In genomic region chr7:3164363-3164762, GRCh38 we compare ENCODE assay signal across 21 cellular contexts.
DNase-seq lines count a peak whose midpoint lies in the region; FAIRE-seq and TF ChIP-seq lines count a peak whose summit lies in the region.
"Had no signal": no experiment of that assay in that cellular context is flagged by ENCODE, and none has a peak within 500 bp of the region (broad histone marks: within the 10 kb centered on the region; RNA-seq: fewer than 3 reads in every experiment).

No MANE protein-coding gene starts in this region.

- H3K27me3 ChIP-seq in astrocyte (ENCODE audit: insufficient read depth, low read length) (peaks cover 13% of the 10 kb centered on the region), hepatocyte (no peaks in the 10 kb centered on the region), stomach (peaks cover 0 to 24% (median 0%) of the 10 kb centered on the region in 3 donors)
- H3K27me3 ChIP-seq: tibial artery had no signal

- FAIRE-seq in astrocyte (lab: Jason Lieb, UNC) = no peak

- no peaks in the 10 kb centered on the region for H3K9me2 ChIP-seq in hepatocyte (replicated peaks; ENCODE audit: insufficient read depth)

- H3K4me1 Mint-ChIP-seq in astrocyte (ENCODE audit: low read depth, unreplicated experiment) (peaks cover 5% of the 10 kb centered on the region), endothelial cell (ENCODE audit: unreplicated experiment) (peaks cover 4% of the 10 kb centered on the region)

- H2AFZ ChIP-seq in astrocyte (ENCODE audit: low read depth, low read length) (no peak overlapping the region), hepatocyte (no peak overlapping the region)

- TF ChIP-seq CTCF in astrocyte (IDR thresholded peaks at IDR 0.05; ENCODE audit: insufficient read depth, low read depth, low read length) (no peak), hepatocyte (IDR thresholded peaks at IDR 0.05; ENCODE audit: poor library complexity) (no peak), stomach (IDR thresholded peaks at IDR 0.05) (no peak), endothelial cell (IDR thresholded peaks at IDR 0.05; ENCODE audit: unreplicated experiment) (no peak)

- H4K20me1 ChIP-seq in astrocyte (ENCODE audit: insufficient read depth, low read length) = no peaks in the 10 kb centered on the region
- no peaks in the 10 kb centered on the region for H4K20me1 ChIP-seq in hepatocyte (ENCODE audit: insufficient read depth, poor library complexity, severe bottlenecking)

- no peaks in the 10 kb centered on the region for H3K4me1 ChIP-seq in astrocyte (ENCODE audit: insufficient read depth, low read length)
- H3K4me1 ChIP-seq in hepatocyte (ENCODE audit: insufficient read depth) = peaks cover 6% of the 10 kb centered on the region
- H3K4me1 ChIP-seq in stomach = peaks cover 0 to 17% (median 6%) of the 10 kb centered on the region in 4 donors
- H3K4me1 ChIP-seq: lower lobe of right lung, tibial artery had no signal

- H3K9me3 ChIP-seq in astrocyte (ENCODE audit: insufficient read depth, low read depth, low read length) (no peaks in the 10 kb centered on the region), hepatocyte (ENCODE audit: low read depth) (no peaks in the 10 kb centered on the region), stomach (no peaks in the 10 kb centered on the region)
- H3K9me3 ChIP-seq: lower lobe of right lung, tibial artery had no signal

- TF ChIP-seq POLR2A in stomach (IDR thresholded peaks at IDR 0.05) = no peak
- no peak for TF ChIP-seq POLR2A in erythroblast (IDR thresholded peaks at IDR 0.05; ENCODE audit: low read length)

- H3K36me3 Mint-ChIP-seq in astrocyte (ENCODE audit: low read depth, unreplicated experiment) (no peaks in the 10 kb centered on the region), endothelial cell (ENCODE audit: low read depth, unreplicated experiment) (no peaks in the 10 kb centered on the region)

- H3K4me3 ChIP-seq in astrocyte (ENCODE audit: insufficient read depth, low read depth, low read length) = no peak overlapping the region
- H3K4me3 ChIP-seq in hepatocyte = no peak overlapping the region
- no peak overlapping the region for H3K4me3 ChIP-seq in stomach
- H3K4me3 ChIP-seq: lower lobe of right lung, tibial artery had no signal

- no peak overlapping the region for H3K4me2 ChIP-seq in astrocyte (ENCODE audit: low read length)
- peak overlapping the region; percentile 43 for H3K4me2 ChIP-seq in hepatocyte

- no peak for TF ChIP-seq EP300 in stomach (IDR thresholded peaks at IDR 0.05)

- DNase-seq in NCI-H1092 treated with DMSO at 0.1 percent for 48 hours (lab: John Stamatoyannopoulos, UW) (peak; percentile 7), NCI-H1092 (lab: John Stamatoyannopoulos, UW) (no peak), astrocyte (ENCODE audit: low read depth) (peak; percentile 8), hepatocyte (ENCODE audit: low spot score) (peak; percentile 64), stomach (peak; percentile 69), erythroblast (lab: John Stamatoyannopoulos, UW) (no peak), anterior cingulate cortex (lab: John Stamatoyannopoulos, UW) (no peak), endothelial cell (ENCODE audit: low spot score) (no peak)
- DNase-seq: activated CD4-positive, alpha-beta T cell treated with anti-CD3 and anti-CD28 coated beads, Interleukin-2, amount 10 ng/mL, durations not matched to agents 7 days and 5 days; activated CD8-positive, alpha-beta memory T cell treated with anti-CD3 and anti-CD28 coated beads, Interleukin-2, amount 50 U/mL, for 4 hours; activated gamma-delta T cell; AML-193; effector memory CD8-positive, alpha-beta T cell; NCI-H1436; NCI-H446; stimulated activated CD4-positive, alpha-beta T cell treated with anti-CD3 and anti-CD28 coated beads, Interleukin-1b, Interleukin-23, amount 100 ng/mL, for 48 hours; stimulated activated naive CD4-positive, alpha-beta T cell; T-helper 1 cell; tibial artery had no signal

- intact Hi-C loops in stomach (cut with DNase I; ENCODE audit: low total_unique reads) = no loop called here

- H3K4me3 Mint-ChIP-seq in astrocyte (ENCODE audit: unreplicated experiment) (no peak overlapping the region), endothelial cell (ENCODE audit: unreplicated experiment) (no peak overlapping the region)
- H3K4me3 Mint-ChIP-seq: activated CD4-positive, alpha-beta T cell treated with anti-CD3 and anti-CD28 coated beads, Interleukin-2, amount 10 ng/mL, durations not matched to agents 7 days and 5 days; effector memory CD8-positive, alpha-beta T cell had no signal

- H3K9me3 Mint-ChIP-seq in astrocyte (ENCODE audit: unreplicated experiment) (no peaks in the 10 kb centered on the region), endothelial cell (ENCODE audit: unreplicated experiment) (peaks cover 4% of the 10 kb centered on the region)
- H3K9me3 Mint-ChIP-seq: effector memory CD8-positive, alpha-beta T cell had no signal

- no peaks in the 10 kb centered on the region for H3K79me2 ChIP-seq in astrocyte (ENCODE audit: insufficient read depth, low read length)
- no peaks in the 10 kb centered on the region for H3K79me2 ChIP-seq in hepatocyte

- peaks cover 34% of the 10 kb centered on the region for H3K27me3 Mint-ChIP-seq in astrocyte (ENCODE audit: low read depth, unreplicated experiment)
- peaks cover 4% of the 10 kb centered on the region for H3K27me3 Mint-ChIP-seq in endothelial cell (ENCODE audit: unreplicated experiment)

- H3K9ac ChIP-seq in astrocyte (ENCODE audit: low read length) = no peak overlapping the region

- H3K27ac Mint-ChIP-seq in astrocyte (ENCODE audit: unreplicated experiment) = no peak overlapping the region
- H3K27ac Mint-ChIP-seq in endothelial cell (ENCODE audit: unreplicated experiment) = no peak overlapping the region
- H3K27ac Mint-ChIP-seq: effector memory CD8-positive, alpha-beta T cell had no signal

- H3K27ac ChIP-seq in astrocyte (ENCODE audit: low read depth, low read length) (no peak overlapping the region), hepatocyte (peak overlapping the region; percentile 39), stomach (no peak overlapping the region)
- H3K27ac ChIP-seq: 22Rv1, lower lobe of right lung, tibial artery had no signal

- 9% methylated on average over 10 of the region's 10 CpGs for WGBS in hepatocyte (ENCODE audit: low lambda C conversion rate, missing lambda C conversion rate)
- WGBS in stomach, 5 donors = 7 to 36% (median 16%) methylated on average over 10 of the region's 10 CpGs

- H3K36me3 ChIP-seq in astrocyte (ENCODE audit: insufficient read depth, low read length) = no peaks in the 10 kb centered on the region
- no peaks in the 10 kb centered on the region for H3K36me3 ChIP-seq in hepatocyte (replicated peaks; ENCODE audit: insufficient read depth, low read depth)
- no peaks in the 10 kb centered on the region for H3K36me3 ChIP-seq in stomach
- H3K36me3 ChIP-seq: lower lobe of right lung, tibial artery had no signal

Comparison
In these comparisons a context has a peak if more than half of its experiments do, and no peak if none do; other contexts are left out.
1. DNase-seq: peak in NCI-H1092 treated with DMSO at 0.1 percent for 48 hours (single experiment), astrocyte (single experiment), hepatocyte (single experiment) and stomach (single experiment); none in NCI-H1092 (single experiment), erythroblast (0 of 2), anterior cingulate cortex (0 of 58) and endothelial cell (single experiment).